26 cellular contexts compared by ENCODE assay signal in genomic region chr18:61464551-61465102, GRCh38.
DNase-seq lines count a peak whose midpoint lies in the region; ATAC-seq, FAIRE-seq and TF ChIP-seq lines count a peak whose summit lies in the region.
"Had no signal": no experiment of that assay in that cellular context is flagged by ENCODE, and none has a peak within 500 bp of the region (broad histone marks: within the 10 kb centered on the region; RNA-seq: fewer than 3 reads in every experiment).

No MANE protein-coding gene starts in this region.

- POLR2A ChIA-PET in endothelial cell of umbilical vein (lab: Charles Lee), result no interaction called here

- H3K4me1 Mint-ChIP-seq in Calu3 (ENCODE audit: low read depth, unreplicated experiment) (peaks cover 17% of the 10 kb centered on the region), neural progenitor cell (peaks cover 46% of the 10 kb centered on the region)
- no peaks in the 10 kb centered on the region for H3K4me1 Mint-ChIP-seq in activated CD8-positive, alpha-beta memory T cell treated with anti-CD3 and anti-CD28 coated beads, Interleukin-2, amount 10 ng/mL, durations not matched to agents 7 days and 5 days
- H3K4me1 Mint-ChIP-seq: activated CD4-positive, alpha-beta T cell treated with anti-CD3 and anti-CD28 coated beads, Interleukin-2, amount 10 ng/mL, durations not matched to agents 24 days and 14 days; activated naive CD4-positive, alpha-beta T cell treated with anti-CD3 and anti-CD28 coated beads, Interleukin-2, amount 10 ng/mL, durations not matched to agents 7 days and 5 days; GM23338; memory B cell; stimulated activated naive B cell treated with anti-CD40 and anti-IgM and Interleukin-4, amounts not matched to agents 10 μg/mL and 1 μg/mL and 100 μg/mL, for 72 hours had no signal

- H3K4me2 ChIP-seq in endothelial cell of umbilical vein (ENCODE audit: insufficient read depth, low read length) (no peak overlapping the region), neural progenitor cell (no peak overlapping the region)
- H3K4me2 ChIP-seq: GM23338 had no signal

- FAIRE-seq in endothelial cell of umbilical vein (lab: Jason Lieb, UNC), result no peak

- no peaks in the 10 kb centered on the region for H3F3A ChIP-seq in neural progenitor cell (ENCODE audit: low read depth)

- peak overlapping the region; percentile 24 for H3K4me3 Mint-ChIP-seq in Calu3 (ENCODE audit: low read depth, unreplicated experiment)
- H3K4me3 Mint-ChIP-seq in neural progenitor cell, result no peak overlapping the region
- H3K4me3 Mint-ChIP-seq in activated CD8-positive, alpha-beta memory T cell treated with anti-CD3 and anti-CD28 coated beads, Interleukin-2, amount 10 ng/mL, durations not matched to agents 7 days and 5 days, result no peak overlapping the region
- H3K4me3 Mint-ChIP-seq: activated CD4-positive, alpha-beta T cell treated with anti-CD3 and anti-CD28 coated beads, Interleukin-2, amount 10 ng/mL, durations not matched to agents 24 days and 14 days; activated naive CD4-positive, alpha-beta T cell treated with anti-CD3 and anti-CD28 coated beads, Interleukin-2, amount 10 ng/mL, durations not matched to agents 7 days and 5 days; activated T-helper 1 cell treated with anti-CD3 and anti-CD28 coated beads, Interleukin-12 subunit alpha, Interleukin-12 subunit beta, Interleukin-2, Interleukin-4 antibody, amounts not matched to agents 30 ng/mL and 10 ng/mL and 1 ng/mL, durations not matched to agents 14 hours and 24 hours and 36 hours; dendritic cell treated with granulocyte-macrophage colony-stimulating factor and Interleukin-4, amounts not matched to agents 40 ng/mL and 50 ng/mL, for 4 days; GM23338; memory B cell; stimulated activated naive B cell treated with anti-CD40 and anti-IgM and Interleukin-4, amounts not matched to agents 10 μg/mL and 1 μg/mL and 100 μg/mL, for 72 hours had no signal

- no peak for TF ChIP-seq POLR2A in endothelial cell of umbilical vein (IDR thresholded peaks at IDR 0.05; ENCODE audit: low read depth, low read length)

- TF ChIP-seq CTCF in Calu3 (IDR thresholded peaks at IDR 0.05; ENCODE audit: unreplicated experiment) (no peak), endothelial cell of umbilical vein (IDR thresholded peaks at IDR 0.05; ENCODE audit: extremely low read depth in 1 of 2, insufficient read depth in 1 of 2, low read depth in 1 of 2, low read length in 2 of 2) (no peak), neural progenitor cell (IDR thresholded peaks at IDR 0.05) (no peak)

- H3K27ac Mint-ChIP-seq in Calu3 (ENCODE audit: unreplicated experiment) (peak overlapping the region; percentile 71), neural progenitor cell (peak overlapping the region; percentile 74)
- H3K27ac Mint-ChIP-seq in activated CD8-positive, alpha-beta memory T cell treated with anti-CD3 and anti-CD28 coated beads, Interleukin-2, amount 10 ng/mL, durations not matched to agents 7 days and 5 days, result no peak overlapping the region
- H3K27ac Mint-ChIP-seq: activated CD4-positive, alpha-beta T cell treated with anti-CD3 and anti-CD28 coated beads, Interleukin-2, amount 10 ng/mL, durations not matched to agents 24 days and 14 days; activated naive CD4-positive, alpha-beta T cell treated with anti-CD3 and anti-CD28 coated beads, Interleukin-2, amount 10 ng/mL, durations not matched to agents 7 days and 5 days; activated T-helper 1 cell treated with anti-CD3 and anti-CD28 coated beads, Interleukin-12 subunit alpha, Interleukin-12 subunit beta, Interleukin-2, Interleukin-4 antibody, amounts not matched to agents 30 ng/mL and 10 ng/mL and 1 ng/mL, durations not matched to agents 14 hours and 24 hours and 36 hours; dendritic cell treated with granulocyte-macrophage colony-stimulating factor and Interleukin-4, amounts not matched to agents 40 ng/mL and 50 ng/mL, for 4 days; memory B cell; stimulated activated naive B cell treated with anti-CD40 and anti-IgM and Interleukin-4, amounts not matched to agents 10 μg/mL and 1 μg/mL and 100 μg/mL, for 72 hours had no signal

- H3K9me3 ChIP-seq in endothelial cell of umbilical vein (replicated peaks; ENCODE audit: control insufficient read depth, insufficient read depth, low read length) (no peaks in the 10 kb centered on the region), neural progenitor cell (ENCODE audit: low read depth) (no peaks in the 10 kb centered on the region)
- H3K9me3 ChIP-seq: testis, uterus had no signal

- no peaks in the 10 kb centered on the region for H3K9me1 ChIP-seq in endothelial cell of umbilical vein (replicated peaks; ENCODE audit: control insufficient read depth, extremely low read depth, insufficient read depth, low read length)

- DNase-seq in Calu3 (peak; percentile 17), NCI-H146 treated with DMSO at 0.1 percent for 48 hours (lab: John Stamatoyannopoulos, UW; ENCODE audit: unreplicated experiment) (peak; percentile 55), endothelial cell of umbilical vein (ENCODE audit: low read depth, low spot score) (no peak), neural progenitor cell (ENCODE audit: low spot score) (no peak), GM19238 (ENCODE audit: insufficient read length, low spot score) (no peak)
- DNase-seq in activated CD8-positive, alpha-beta memory T cell treated with anti-CD3 and anti-CD28 coated beads, Interleukin-2, amount 10 ng/mL, durations not matched to agents 7 days and 5 days, result no peak
- no peak for DNase-seq in stimulated activated CD4-positive, alpha-beta T cell treated with anti-CD3 and anti-CD28 coated beads, Interleukin-4, amount 100 ng/mL, for 24 hours
- DNase-seq: activated CD4-positive, alpha-beta T cell treated with anti-CD3 and anti-CD28 coated beads, Interleukin-2, amount 10 ng/mL, durations not matched to agents 24 days and 14 days; activated naive CD4-positive, alpha-beta T cell treated with anti-CD3 and anti-CD28 coated beads, Interleukin-2, amount 10 ng/mL, durations not matched to agents 7 days and 5 days; amniotic stem cell; C1 segment of cervical spinal cord; central memory CD4-positive, alpha-beta T cell; glutamatergic neuron; NCI-H524; retina; stimulated activated naive B cell treated with anti-CD40 and anti-IgM and Interleukin-4, amounts not matched to agents 10 μg/mL and 1 μg/mL and 100 μg/mL, for 72 hours; T-helper 2 cell; testis; uterus had no signal

- H3K36me3 ChIP-seq in endothelial cell of umbilical vein (ENCODE audit: control insufficient read depth in 2 of 2, extremely low read depth in 1 of 2, insufficient read depth in 2 of 2, low read length in 2 of 2), result no peaks in the 10 kb centered on the region
- no peaks in the 10 kb centered on the region for H3K36me3 ChIP-seq in neural progenitor cell
- H3K36me3 ChIP-seq: uterus had no signal

- no peak overlapping the region for H3K27ac ChIP-seq in endothelial cell of umbilical vein (ENCODE audit: insufficient read depth, low read depth, low read length)
- H3K27ac ChIP-seq in neural progenitor cell, result no peak overlapping the region
- H3K27ac ChIP-seq: SK-N-MC, testis, uterus, VCaP had no signal

- no peak for ATAC-seq in HG03025 (IDR thresholded peaks at IDR 0.05; ENCODE audit: low FRiP score, unreplicated experiment)
- no peak for ATAC-seq in activated CD8-positive, alpha-beta memory T cell treated with anti-CD3 and anti-CD28 coated beads, Interleukin-2, amount 10 ng/mL, durations not matched to agents 7 days and 5 days
- ATAC-seq: GM23338; stimulated activated naive B cell treated with anti-CD40 and anti-IgM and Interleukin-4, amounts not matched to agents 10 μg/mL and 1 μg/mL and 100 μg/mL, for 72 hours had no signal

- H2AFZ ChIP-seq in endothelial cell of umbilical vein (ENCODE audit: low read depth, low read length) (no peak overlapping the region), neural progenitor cell (replicated peaks) (no peak overlapping the region)
- H2AFZ ChIP-seq: GM23338 had no signal

- H3K36me3 Mint-ChIP-seq in Calu3 (ENCODE audit: insufficient read depth, unreplicated experiment) (no peaks in the 10 kb centered on the region), neural progenitor cell (no peaks in the 10 kb centered on the region)
- H3K36me3 Mint-ChIP-seq in activated CD8-positive, alpha-beta memory T cell treated with anti-CD3 and anti-CD28 coated beads, Interleukin-2, amount 10 ng/mL, durations not matched to agents 7 days and 5 days, result no peaks in the 10 kb centered on the region
- H3K36me3 Mint-ChIP-seq: activated naive CD4-positive, alpha-beta T cell treated with anti-CD3 and anti-CD28 coated beads, Interleukin-2, amount 10 ng/mL, durations not matched to agents 7 days and 5 days; memory B cell; stimulated activated naive B cell treated with anti-CD40 and anti-IgM and Interleukin-4, amounts not matched to agents 10 μg/mL and 1 μg/mL and 100 μg/mL, for 72 hours had no signal

- BruUV-seq in Calu3 (replicated peaks; lab: Mats Ljungman, UMichigan), result no TSS peak
- BruUV-seq in endothelial cell of umbilical vein (replicated peaks; lab: Mats Ljungman, UMichigan), result no TSS peak

- no peak overlapping the region for H3K4me3 ChIP-seq in endothelial cell of umbilical vein (replicated peaks in 1 of 3; ENCODE audit: insufficient read depth in 1 of 3, low read depth in 1 of 3, low read length in 3 of 3)
- H3K4me3 ChIP-seq in neural progenitor cell, result no peak overlapping the region
- H3K4me3 ChIP-seq: GM23338, SK-N-MC, testis, uterus had no signal

- dilution Hi-C loops in endothelial cell of umbilical vein (cut with MboI; ENCODE audit: extremely low pct_ligation_motif_present, low sequenced_read_pairs), result no loop called here

- no peaks in the 10 kb centered on the region for H3K79me2 ChIP-seq in endothelial cell of umbilical vein (ENCODE audit: control insufficient read depth, insufficient read depth, low read length)
- H3K79me2 ChIP-seq in neural progenitor cell (ENCODE audit: low read depth), result no peaks in the 10 kb centered on the region

- H4K20me1 ChIP-seq in endothelial cell of umbilical vein (replicated peaks; ENCODE audit: control insufficient read depth, extremely low read depth, insufficient read depth, low read length), result no peaks in the 10 kb centered on the region
- no peaks in the 10 kb centered on the region for H4K20me1 ChIP-seq in neural progenitor cell (ENCODE audit: low read depth)

- no peaks in the 10 kb centered on the region for H3K4me1 ChIP-seq in endothelial cell of umbilical vein (ENCODE audit: control insufficient read depth, extremely low read depth, insufficient read depth, low read length)
- peaks cover 15% of the 10 kb centered on the region for H3K4me1 ChIP-seq in neural progenitor cell
- H3K4me1 ChIP-seq: testis, uterus had no signal

- CTCF ChIA-PET in Calu3 (lab: Charles Lee) (interaction anchor here (0.5 to 1.0 kb wide), 4 partner anchors 10 to 142 kb away, joined by 3 to 5 read pairs (median 3); no protein-coding TSS in a partner anchor), endothelial cell of umbilical vein (lab: Charles Lee) (interaction anchor here (1.4 kb wide), 1 partner anchor 12 kb away, joined by 3 read pairs; no protein-coding TSS in a partner anchor)
- CTCF ChIA-PET in activated CD8-positive, alpha-beta memory T cell treated with anti-CD3 and anti-CD28 coated beads, Interleukin-2, amount 10 ng/mL, durations not matched to agents 7 days and 5 days (lab: Charles Lee), result no interaction called here

- no peaks in the 10 kb centered on the region for H3K27me3 ChIP-seq in endothelial cell of umbilical vein (ENCODE audit: control insufficient read depth in 2 of 2, insufficient read depth in 2 of 2, low read length in 2 of 2)
- H3K27me3 ChIP-seq in neural progenitor cell, result no peaks in the 10 kb centered on the region
- H3K27me3 ChIP-seq: testis, uterus had no signal

- H3K27me3 Mint-ChIP-seq in Calu3 (ENCODE audit: unreplicated experiment), result no peaks in the 10 kb centered on the region
- no peaks in the 10 kb centered on the region for H3K27me3 Mint-ChIP-seq in neural progenitor cell (ENCODE audit: insufficient read depth, low read depth)
- H3K27me3 Mint-ChIP-seq in activated CD8-positive, alpha-beta memory T cell treated with anti-CD3 and anti-CD28 coated beads, Interleukin-2, amount 10 ng/mL, durations not matched to agents 7 days and 5 days, result no peaks in the 10 kb centered on the region
- H3K27me3 Mint-ChIP-seq: activated CD4-positive, alpha-beta T cell treated with anti-CD3 and anti-CD28 coated beads, Interleukin-2, amount 10 ng/mL, durations not matched to agents 24 days and 14 days; activated naive CD4-positive, alpha-beta T cell treated with anti-CD3 and anti-CD28 coated beads, Interleukin-2, amount 10 ng/mL, durations not matched to agents 7 days and 5 days; stimulated activated naive B cell treated with anti-CD40 and anti-IgM and Interleukin-4, amounts not matched to agents 10 μg/mL and 1 μg/mL and 100 μg/mL, for 72 hours had no signal

- intact Hi-C loops in Calu3 (cut with micrococcal nuclease; ENCODE audit: unreplicated experiment) (no loop called here), endothelial cell of umbilical vein (cut with micrococcal nuclease) (no loop called here)

- no peaks in the 10 kb centered on the region for H3K9me3 Mint-ChIP-seq in Calu3 (ENCODE audit: low read depth, unreplicated experiment)
- H3K9me3 Mint-ChIP-seq in neural progenitor cell, result no peaks in the 10 kb centered on the region
- H3K9me3 Mint-ChIP-seq in activated CD8-positive, alpha-beta memory T cell treated with anti-CD3 and anti-CD28 coated beads, Interleukin-2, amount 10 ng/mL, durations not matched to agents 7 days and 5 days (ENCODE audit: low read depth), result no peaks in the 10 kb centered on the region
- H3K9me3 Mint-ChIP-seq: activated CD4-positive, alpha-beta T cell treated with anti-CD3 and anti-CD28 coated beads, Interleukin-2, amount 10 ng/mL, durations not matched to agents 24 days and 14 days; activated naive CD4-positive, alpha-beta T cell treated with anti-CD3 and anti-CD28 coated beads, Interleukin-2, amount 10 ng/mL, durations not matched to agents 7 days and 5 days; activated T-helper 1 cell treated with anti-CD3 and anti-CD28 coated beads, Interleukin-12 subunit alpha, Interleukin-12 subunit beta, Interleukin-2, Interleukin-4 antibody, amounts not matched to agents 30 ng/mL and 10 ng/mL and 1 ng/mL, durations not matched to agents 14 hours and 24 hours and 36 hours; dendritic cell treated with granulocyte-macrophage colony-stimulating factor and Interleukin-4, amounts not matched to agents 40 ng/mL and 50 ng/mL, for 4 days; GM23338; memory B cell had no signal

- H3K9ac ChIP-seq in endothelial cell of umbilical vein (replicated peaks; ENCODE audit: extremely low read depth, insufficient read depth, low read length) (no peak overlapping the region), neural progenitor cell (no peak overlapping the region)

Comparison
In these comparisons a context has a peak if more than half of its experiments do, and no peak if none do; other contexts are left out.
1. DNase-seq: peak in Calu3 (single experiment) and NCI-H146 treated with DMSO at 0.1 percent for 48 hours (single experiment); none in endothelial cell of umbilical vein (single experiment), neural progenitor cell (single experiment), activated CD8-positive, alpha-beta memory T cell treated with anti-CD3 and anti-CD28 coated beads, Interleukin-2, amount 10 ng/mL, durations not matched to agents 7 days and 5 days (single experiment), stimulated activated CD4-positive, alpha-beta T cell treated with anti-CD3 and anti-CD28 coated beads, Interleukin-4, amount 100 ng/mL, for 24 hours (single experiment) and GM19238 (single experiment).